Comparison of ENCODE assay signal across 18 cellular contexts in the genomic region with DNA sequence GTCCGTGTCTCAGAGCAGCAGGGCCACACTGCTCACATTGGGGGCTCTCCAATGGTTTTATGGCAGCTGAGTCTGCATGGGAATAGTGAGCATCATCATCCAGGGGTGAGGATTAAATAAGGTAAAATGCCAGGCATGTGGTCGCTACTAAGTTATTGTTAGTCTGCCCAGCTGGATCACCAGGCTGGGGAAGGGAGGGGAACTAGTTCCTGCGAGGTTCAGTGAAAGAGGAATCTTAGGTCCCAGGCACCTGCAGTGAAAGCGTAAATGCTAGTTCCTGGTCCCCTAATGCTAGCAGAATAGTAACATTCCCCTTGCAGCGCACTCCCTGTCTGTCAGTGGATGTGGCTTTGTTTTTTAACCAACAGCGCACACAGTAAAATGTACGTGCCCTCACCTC.
"Had no signal": no experiment of that assay in that cellular context is flagged by ENCODE, and none has a peak within 500 bp of the region (broad histone marks: within the 10 kb centered on the region; RNA-seq: fewer than 3 reads in every experiment).

No MANE protein-coding gene starts in this region.

- H3K36me3 Mint-ChIP-seq: immature natural killer cell; memory B cell; mesothelial cell of epicardium; natural killer cell treated with Interleukin-12 subunit alpha and Interleukin-12 subunit beta and Interleukin-15 and Interleukin-18, amount 100 ng/mL, for 72 hours; stimulated activated memory B cell treated with anti-CD40 and anti-IgM and Interleukin-4, amounts not matched to agents 10 μg/mL and 1 μg/mL and 100 μg/mL, for 72 hours had no signal

- H3K27ac ChIP-seq: left lung, lower lobe of right lung, neutrophil, psoas muscle, right lobe of liver, tibial artery, upper lobe of left lung, uterus had no signal

- ATAC-seq: left lung; lower lobe of right lung; natural killer cell treated with Interleukin-12 subunit alpha and Interleukin-12 subunit beta and Interleukin-15 and Interleukin-18, amount 100 ng/mL, for 72 hours; psoas muscle; right lobe of liver; stimulated activated memory B cell treated with anti-CD40 and anti-IgM and Interleukin-4, amounts not matched to agents 10 μg/mL and 1 μg/mL and 100 μg/mL, for 72 hours had no signal

- H3K36me3 ChIP-seq: left lung, lower lobe of right lung, neutrophil, right lobe of liver, tibial artery, upper lobe of left lung, uterus had no signal

- H3K9me3 ChIP-seq: left lung, lower lobe of right lung, neutrophil, psoas muscle, right lobe of liver, upper lobe of left lung, uterus had no signal

- H3K27me3 ChIP-seq: foreskin keratinocyte, right lobe of liver, upper lobe of left lung, uterus had no signal

- H3K27ac Mint-ChIP-seq: dendritic cell treated with granulocyte-macrophage colony-stimulating factor and Interleukin-4, amounts not matched to agents 40 ng/mL and 50 ng/mL, for 4 days; immature natural killer cell; memory B cell; mesothelial cell of epicardium; natural killer cell treated with Interleukin-12 subunit alpha and Interleukin-12 subunit beta and Interleukin-15 and Interleukin-18, amount 100 ng/mL, for 72 hours; stimulated activated memory B cell treated with anti-CD40 and anti-IgM and Interleukin-4, amounts not matched to agents 10 μg/mL and 1 μg/mL and 100 μg/mL, for 72 hours; stimulated activated naive CD8-positive, alpha-beta T cell treated with anti-CD3 and anti-CD28 coated beads, Interleukin-15, Interleukin-2, amounts not matched to agents 100 ng/mL and 50 ng/mL, for 24 hours had no signal

- DNase-seq: foreskin keratinocyte; immature natural killer cell; left lung; lower lobe of right lung; psoas muscle; retina; right lobe of liver; stimulated activated CD4-positive, alpha-beta T cell treated with anti-CD3 and anti-CD28 coated beads, Interleukin-4, amount 100 ng/mL, for 24 hours; tibial artery; upper lobe of left lung; uterus had no signal

- H3K4me3 Mint-ChIP-seq: dendritic cell treated with granulocyte-macrophage colony-stimulating factor and Interleukin-4, amounts not matched to agents 40 ng/mL and 50 ng/mL, for 4 days; immature natural killer cell; memory B cell; mesothelial cell of epicardium; natural killer cell treated with Interleukin-12 subunit alpha and Interleukin-12 subunit beta and Interleukin-15 and Interleukin-18, amount 100 ng/mL, for 72 hours; stimulated activated memory B cell treated with anti-CD40 and anti-IgM and Interleukin-4, amounts not matched to agents 10 μg/mL and 1 μg/mL and 100 μg/mL, for 72 hours; stimulated activated naive CD8-positive, alpha-beta T cell treated with anti-CD3 and anti-CD28 coated beads, Interleukin-15, Interleukin-2, amounts not matched to agents 100 ng/mL and 50 ng/mL, for 24 hours had no signal

- H3K4me3 ChIP-seq: left lung, lower lobe of right lung, psoas muscle, right lobe of liver, tibial artery, upper lobe of left lung, uterus had no signal

- H3K4me1 ChIP-seq: left lung, lower lobe of right lung, psoas muscle, right lobe of liver, tibial artery, upper lobe of left lung, uterus had no signal

- H3K27me3 Mint-ChIP-seq: stimulated activated naive CD8-positive, alpha-beta T cell treated with anti-CD3 and anti-CD28 coated beads, Interleukin-15, Interleukin-2, amounts not matched to agents 100 ng/mL and 50 ng/mL, for 24 hours had no signal

- H3K4me1 Mint-ChIP-seq: immature natural killer cell; mesothelial cell of epicardium; stimulated activated memory B cell treated with anti-CD40 and anti-IgM and Interleukin-4, amounts not matched to agents 10 μg/mL and 1 μg/mL and 100 μg/mL, for 72 hours had no signal

- H3K9me3 Mint-ChIP-seq: dendritic cell treated with granulocyte-macrophage colony-stimulating factor and Interleukin-4, amounts not matched to agents 40 ng/mL and 50 ng/mL, for 4 days; immature natural killer cell; natural killer cell treated with Interleukin-12 subunit alpha and Interleukin-12 subunit beta and Interleukin-15 and Interleukin-18, amount 100 ng/mL, for 72 hours had no signal
